26 cellular contexts compared by ENCODE assay signal in the genomic region with DNA sequence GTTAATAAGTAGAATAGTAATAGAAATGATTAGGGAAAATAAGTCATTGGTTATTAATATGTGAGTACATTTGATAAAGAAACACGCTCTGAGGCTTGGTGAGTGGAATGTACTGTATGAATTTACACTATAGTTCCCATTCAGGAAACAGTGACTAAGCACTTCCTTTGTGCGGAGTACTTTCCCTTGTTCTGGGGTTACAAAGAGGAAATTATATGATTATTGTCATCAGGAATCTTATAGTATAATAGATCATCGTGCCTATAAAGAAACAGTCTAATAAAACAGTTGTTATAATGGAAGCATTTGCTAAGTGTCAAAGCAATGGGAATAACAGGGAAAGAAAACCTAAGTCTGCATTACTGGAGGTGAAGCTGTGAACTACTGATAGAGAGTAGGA.
DNase-seq lines count a peak whose midpoint lies in the region; ATAC-seq, FAIRE-seq and TF ChIP-seq lines count a peak whose summit lies in the region.
"Had no signal": no experiment of that assay in that cellular context is flagged by ENCODE, and none has a peak within 500 bp of the region (broad histone marks: within the 10 kb centered on the region; RNA-seq: fewer than 3 reads in every experiment).

No MANE protein-coding gene starts in this region.

- intact Hi-C loops in kidney (cut with DNase I): no loop called here
- intact Hi-C loops in Right ventricle myocardium superior (cut with DNase I): no loop called here

- no peak for TF ChIP-seq CTCF in cardiac fibroblast (IDR thresholded peaks at IDR 0.05; ENCODE audit: low read depth, low read length)
- TF ChIP-seq CTCF in kidney (IDR thresholded peaks at IDR 0.05; ENCODE audit: borderline replicate concordance, extremely low read depth, insufficient read depth): no peak

- no peaks in the 10 kb centered on the region for H3K4me1 ChIP-seq in kidney (ENCODE audit: control insufficient read depth in 1 of 2, insufficient read depth in 1 of 2, low read depth in 1 of 2, low read length in 2 of 2)
- H3K4me1 ChIP-seq: ascending aorta, esophagus muscularis mucosa, heart left ventricle, lower lobe of right lung, upper lobe of right lung had no signal

- no peak overlapping the region for H3K27ac ChIP-seq in kidney (ENCODE audit: low read depth in 2 of 2, low read length in 2 of 2)
- H3K27ac ChIP-seq: ascending aorta, esophagus muscularis mucosa, heart left ventricle, lower lobe of right lung, ovary, upper lobe of right lung, VCaP had no signal

- peak; percentile 82 for FAIRE-seq in kidney (lab: Jason Lieb, UNC)
- FAIRE-seq: HTR-8/SVneo had no signal

- peak; percentile 29 for DNase-seq in EH (ENCODE audit: low read depth)
- peak; percentile 3 for DNase-seq in M059J (ENCODE audit: low read depth)
- DNase-seq in cardiac fibroblast (ENCODE audit: low read depth in 2 of 2): peak; percentile 41 to 62
- DNase-seq in kidney: no peak
- no peak for DNase-seq in NCI-H510A (lab: John Stamatoyannopoulos, UW)
- DNase-seq in activated CD4-positive, alpha-beta T cell treated with anti-CD3 and anti-CD28 coated beads, Interleukin-2, amount 50 U/mL, for 4 hours: no peak
- DNase-seq in Right ventricle myocardium superior: no peak
- DNase-seq: activated CD4-positive, alpha-beta memory T cell treated with anti-CD3 and anti-CD28 coated beads for 36 hours; activated naive CD4-positive, alpha-beta T cell treated with anti-CD3 and anti-CD28 coated beads for 36 hours; activated T-cell treated with anti-CD3 and anti-CD28 coated beads, Interleukin-2, amount 50 U/mL, for 24 hours; CD8-positive, alpha-beta memory T cell; heart left ventricle; immature natural killer cell; lower lobe of right lung; NCI-H1436; NCI-H2227 treated with DMSO at 0.1 percent for 48 hours; ovary; RPMI8226; stimulated activated CD4-positive, alpha-beta T cell treated with anti-CD3 and anti-CD28 coated beads, Interleukin-2, amount 100 ng/mL, for 24 hours; upper lobe of right lung had no signal

- no peaks in the 10 kb centered on the region for H3K9me3 ChIP-seq in kidney (ENCODE audit: control insufficient read depth in 1 of 2, low read length in 2 of 2)
- H3K9me3 ChIP-seq: ascending aorta, esophagus muscularis mucosa, heart left ventricle, lower lobe of right lung, ovary, upper lobe of right lung had no signal

- no peak for ATAC-seq in Right ventricle myocardium superior (ENCODE audit: poor library complexity)
- no peak for ATAC-seq in HG02981 (IDR thresholded peaks at IDR 0.05; ENCODE audit: unreplicated experiment)
- ATAC-seq: heart left ventricle, lower lobe of right lung, sciatic nerve, upper lobe of right lung had no signal

- H3K36me3 ChIP-seq in kidney (ENCODE audit: control insufficient read depth in 1 of 2, insufficient read depth in 2 of 2, low read length in 2 of 2): no peaks in the 10 kb centered on the region
- H3K36me3 ChIP-seq: ascending aorta, esophagus muscularis mucosa, heart left ventricle, lower lobe of right lung, ovary, upper lobe of right lung had no signal

- no peak overlapping the region for H3K4me3 ChIP-seq in cardiac fibroblast (replicated peaks in 1 of 2; ENCODE audit: low read depth in 2 of 2, low read length in 2 of 2)
- H3K4me3 ChIP-seq in kidney (ENCODE audit: low read length in 2 of 2): no peak overlapping the region
- H3K4me3 ChIP-seq: ascending aorta, esophagus muscularis mucosa, heart left ventricle, lower lobe of right lung, ovary, upper lobe of right lung had no signal

- no peak overlapping the region for H3K9ac ChIP-seq in kidney (ENCODE audit: low read length in 2 of 2)

Comparison
In these comparisons a context has a peak if more than half of its experiments do, and no peak if none do; other contexts are left out.
1. DNase-seq: peak in EH (single experiment), M059J (single experiment) and cardiac fibroblast (2 of 2); none in kidney (single experiment), NCI-H510A (single experiment), activated CD4-positive, alpha-beta T cell treated with anti-CD3 and anti-CD28 coated beads, Interleukin-2, amount 50 U/mL, for 4 hours (0 of 2) and Right ventricle myocardium superior (single experiment).